Comparison of ENCODE assay signal across 19 cellular contexts in the genomic region with DNA sequence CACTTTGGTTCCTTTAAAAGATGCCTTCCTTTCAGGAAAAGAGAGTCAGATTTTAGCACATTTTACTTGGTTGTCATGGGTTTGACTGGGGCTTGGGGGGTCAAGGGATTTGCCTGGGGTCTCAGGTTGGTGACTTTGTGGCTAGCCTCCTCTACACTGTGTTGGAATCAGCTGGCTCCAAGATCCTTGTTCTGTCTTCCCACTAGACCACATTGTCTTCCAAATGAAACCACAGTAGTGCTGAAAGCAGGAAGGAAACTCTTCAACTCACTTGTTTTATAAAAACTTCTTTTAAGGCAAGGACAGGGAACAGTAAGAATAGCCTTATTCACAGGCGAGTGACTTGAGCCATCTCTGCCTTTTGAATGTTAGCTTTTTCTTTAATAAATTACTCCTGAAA.
"Had no signal": no experiment of that assay in that cellular context is flagged by ENCODE, and none has a peak within 500 bp of the region (broad histone marks: within the 10 kb centered on the region; RNA-seq: fewer than 3 reads in every experiment).

No MANE protein-coding gene starts in this region.

- H3K36me3 Mint-ChIP-seq: activated naive CD4-positive, alpha-beta T cell treated with anti-CD3 and anti-CD28 coated beads, Interleukin-2, amount 50 U/mL, for 72 hours had no signal

- DNase-seq: activated CD4-positive, alpha-beta T cell treated with anti-CD3 and anti-CD28 coated beads, Interleukin-2, amount 10 ng/mL, durations not matched to agents 7 days and 5 days; activated CD4-positive, CD25-positive, alpha-beta regulatory T cell; amniotic stem cell; body of pancreas; central memory CD4-positive, alpha-beta T cell; foreskin fibroblast; head of caudate nucleus; islet precursor cell; left lung; mesendoderm; nephron progenitor cell; psoas muscle; stimulated activated CD4-positive, alpha-beta T cell treated with anti-CD3 and anti-CD28 coated beads, Interleukin-2, amount 100 ng/mL, for 48 hours; stimulated activated naive CD4-positive, alpha-beta T cell treated with Interleukin-2 at 50 U/mL for 16 hours; upper lobe of left lung had no signal

- H3K4me3 Mint-ChIP-seq: activated CD4-positive, alpha-beta T cell treated with anti-CD3 and anti-CD28 coated beads, Interleukin-2, amount 10 ng/mL, durations not matched to agents 7 days and 5 days; nephron progenitor cell; T-helper 1 cell treated with Interleukin-12 subunit alpha and Interleukin-12 subunit beta and Interleukin-4 antibody, amounts not matched to agents 30 μg/mL and 1 μg/mL, for 36 hours had no signal

- H3K27ac ChIP-seq: body of pancreas, esophagus muscularis mucosa, left lung, psoas muscle, suprapubic skin, upper lobe of left lung had no signal

- H3K9me3 Mint-ChIP-seq: activated CD4-positive, alpha-beta T cell treated with anti-CD3 and anti-CD28 coated beads, Interleukin-2, amount 10 ng/mL, durations not matched to agents 7 days and 5 days; activated naive CD4-positive, alpha-beta T cell treated with anti-CD3 and anti-CD28 coated beads, Interleukin-2, amount 50 U/mL, for 72 hours; T-helper 1 cell treated with Interleukin-12 subunit alpha and Interleukin-12 subunit beta and Interleukin-4 antibody, amounts not matched to agents 30 μg/mL and 1 μg/mL, for 36 hours had no signal

- H3K4me1 Mint-ChIP-seq: nephron progenitor cell had no signal

- H3K27me3 ChIP-seq: body of pancreas, esophagus muscularis mucosa, left lung, suprapubic skin, upper lobe of left lung had no signal

- ATAC-seq: activated naive CD4-positive, alpha-beta T cell treated with anti-CD3 and anti-CD28 coated beads, Interleukin-2, amount 50 U/mL, for 72 hours; body of pancreas; left lung; psoas muscle had no signal

- H3K4me1 ChIP-seq: body of pancreas, esophagus muscularis mucosa, left lung, suprapubic skin, upper lobe of left lung had no signal

- H3K4me3 ChIP-seq: body of pancreas, esophagus muscularis mucosa, left lung, psoas muscle, suprapubic skin, upper lobe of left lung had no signal

- H3K27ac Mint-ChIP-seq: activated CD4-positive, alpha-beta T cell treated with anti-CD3 and anti-CD28 coated beads, Interleukin-2, amount 10 ng/mL, durations not matched to agents 7 days and 5 days; activated naive CD4-positive, alpha-beta T cell treated with anti-CD3 and anti-CD28 coated beads, Interleukin-2, amount 50 U/mL, for 72 hours; nephron progenitor cell; T-helper 1 cell treated with Interleukin-12 subunit alpha and Interleukin-12 subunit beta and Interleukin-4 antibody, amounts not matched to agents 30 μg/mL and 1 μg/mL, for 36 hours had no signal

- H3K9me3 ChIP-seq: body of pancreas, esophagus muscularis mucosa, left lung, psoas muscle, suprapubic skin, upper lobe of left lung had no signal

- H3K36me3 ChIP-seq: esophagus muscularis mucosa, left lung, suprapubic skin, upper lobe of left lung had no signal
